19 cellular contexts compared by ENCODE assay signal in the genomic region with DNA sequence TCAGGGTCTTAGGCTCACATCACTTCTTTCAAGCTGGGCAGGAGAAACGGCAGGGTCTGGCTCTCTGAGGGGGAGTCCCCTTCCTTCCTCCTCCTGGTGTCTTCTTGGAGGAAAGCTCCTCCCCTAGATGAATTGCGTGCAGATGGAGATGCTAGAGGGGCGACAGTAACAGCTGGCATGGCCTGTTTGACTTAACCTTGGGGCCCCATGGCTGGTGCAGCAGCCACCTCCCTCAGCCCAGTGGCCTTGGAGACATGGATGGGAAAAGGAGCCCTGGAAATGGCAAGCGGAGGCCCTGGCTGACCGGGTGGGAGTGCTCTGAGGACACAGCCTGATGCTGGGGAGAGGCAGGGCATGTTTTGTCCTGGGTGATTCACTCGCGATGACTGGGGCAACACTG. TPM values are rescaled to one million over a fixed set of nuclear protein-coding genes. Genes with fewer than 3 reads are reported as not detected.
"Had no signal": no experiment of that assay in that cellular context is flagged by ENCODE, and none has a peak within 500 bp of the region (broad histone marks: within the 10 kb centered on the region; RNA-seq: fewer than 3 reads in every experiment).

No MANE protein-coding gene starts in this region.

- H3K27ac ChIP-seq: ascending aorta, breast epithelium, coronary artery, lower lobe of right lung, upper lobe of right lung had no signal

- H3K27me3 ChIP-seq: ascending aorta, breast epithelium, testis, upper lobe of right lung had no signal

- H3K36me3 ChIP-seq: ascending aorta, breast epithelium, lower lobe of right lung, upper lobe of right lung had no signal

- ATAC-seq: lower lobe of right lung; natural killer cell treated with Interleukin-12 subunit alpha and Interleukin-12 subunit beta and Interleukin-15 and Interleukin-18, amount 100 ng/mL, for 72 hours; sciatic nerve; stimulated activated memory B cell treated with anti-CD40 and anti-IgM and Interleukin-4, amounts not matched to agents 10 μg/mL and 1 μg/mL and 100 μg/mL, for 72 hours; upper lobe of right lung had no signal

- H3K4me3 ChIP-seq: ascending aorta, breast epithelium, coronary artery, lower lobe of right lung, testis, upper lobe of right lung had no signal

- DNase-seq: activated CD4-positive, CD25-positive, alpha-beta regulatory T cell treated with anti-CD3 and anti-CD28 coated beads, Interleukin-2, amount 50 U/mL, for 72 hours; activated CD8-positive, alpha-beta memory T cell treated with anti-CD3 and anti-CD28 coated beads for 24 hours; activated CD8-positive, alpha-beta memory T cell treated with anti-CD3 and anti-CD28 coated beads, Interleukin-2, amount 50 U/mL, for 48 hours; activated effector memory CD4-positive, alpha-beta T cell treated with Interleukin-2 at 50 U/mL for 16 hours; activated naive CD4-positive, alpha-beta T cell treated with anti-CD3 and anti-CD28 coated beads, Interleukin-2, amount 50 U/mL, for 16 hours; activated T-cell treated with anti-CD3 and anti-CD28 coated beads, Interleukin-2, amount 50 U/mL, for 48 hours; hypothalamus; lower lobe of right lung; stimulated activated CD4-positive, alpha-beta T cell treated with anti-CD3 and anti-CD28 coated beads, Interleukin-4, amount 100 ng/mL, for 4 hours; testis; upper lobe of right lung had no signal

- H3K4me1 ChIP-seq: ascending aorta, upper lobe of right lung had no signal

- H3K9me3 ChIP-seq: ascending aorta, breast epithelium, lower lobe of right lung, testis, upper lobe of right lung had no signal

RNA-seq across cellular contexts. Expression of a gene that starts 20.2 kb away (rescaled TPM):
- total RNA-seq: ascending aorta had no signal

RNA-seq across cellular contexts. Expression of a gene that starts 23.8 kb away (rescaled TPM):
- total RNA-seq: ascending aorta; breast epithelium; epithelial cell of proximal tubule; lower lobe of right lung; natural killer cell treated with Interleukin-12 subunit alpha and Interleukin-12 subunit beta and Interleukin-15 and Interleukin-18, amount 100 ng/mL, for 72 hours; sciatic nerve; upper lobe of right lung had no signal
- polyA plus RNA-seq: keratinocyte had no signal
